9 cellular contexts compared by ENCODE assay signal in the genomic region with DNA sequence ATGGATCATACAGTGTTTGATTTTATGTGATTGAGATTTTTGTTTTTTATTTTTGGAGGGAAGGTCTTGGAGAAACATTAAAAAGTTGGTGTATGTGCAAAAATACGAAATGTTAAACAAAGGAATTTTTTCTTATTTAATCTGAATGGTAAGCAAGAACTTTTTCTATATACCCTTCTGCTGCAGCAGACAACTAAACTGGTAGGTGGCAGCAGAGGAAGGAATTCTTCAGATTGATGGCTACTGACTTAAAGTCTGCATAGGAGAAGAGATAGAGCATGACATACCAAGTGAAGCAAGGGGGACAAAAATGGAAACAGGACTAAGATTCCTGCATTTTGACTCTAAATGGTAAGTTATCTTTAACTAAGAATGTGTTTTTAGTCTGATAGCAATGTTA. TPM values are rescaled to one million over a fixed set of nuclear protein-coding genes. Genes with fewer than 3 reads are reported as not detected.
DNase-seq lines count a peak whose midpoint lies in the region; TF ChIP-seq lines count a peak whose summit lies in the region.
"Had no signal": no experiment of that assay in that cellular context is flagged by ENCODE, and none has a peak within 500 bp of the region (broad histone marks: within the 10 kb centered on the region; RNA-seq: fewer than 3 reads in every experiment).

No MANE protein-coding gene starts in this region.

- H3K9me3 Mint-ChIP-seq in activated CD4-positive, alpha-beta T cell treated with anti-CD3 and anti-CD28 coated beads, Interleukin-2, amount 10 ng/mL, durations not matched to agents 7 days and 5 days, result no peaks in the 10 kb centered on the region
- no peaks in the 10 kb centered on the region for H3K9me3 Mint-ChIP-seq in activated naive CD4-positive, alpha-beta T cell treated with anti-CD3 and anti-CD28 coated beads, Interleukin-2, amount 10 ng/mL, durations not matched to agents 7 days and 5 days

- H3K4me3 ChIP-seq in epithelial cell of proximal tubule (ENCODE audit: low read depth, low read length), result no peak overlapping the region

- H3K36me3 Mint-ChIP-seq in activated CD4-positive, alpha-beta T cell treated with anti-CD3 and anti-CD28 coated beads, Interleukin-2, amount 10 ng/mL, durations not matched to agents 7 days and 5 days (ENCODE audit: low read depth), result no peaks in the 10 kb centered on the region
- no peaks in the 10 kb centered on the region for H3K36me3 Mint-ChIP-seq in activated naive CD4-positive, alpha-beta T cell treated with anti-CD3 and anti-CD28 coated beads, Interleukin-2, amount 10 ng/mL, durations not matched to agents 7 days and 5 days

- H3K27ac Mint-ChIP-seq in activated CD4-positive, alpha-beta T cell treated with anti-CD3 and anti-CD28 coated beads, Interleukin-2, amount 10 ng/mL, durations not matched to agents 7 days and 5 days, result no peak overlapping the region
- no peak overlapping the region for H3K27ac Mint-ChIP-seq in activated naive CD4-positive, alpha-beta T cell treated with anti-CD3 and anti-CD28 coated beads, Interleukin-2, amount 10 ng/mL, durations not matched to agents 7 days and 5 days

- no peak overlapping the region for H3K4me3 Mint-ChIP-seq in activated CD4-positive, alpha-beta T cell treated with anti-CD3 and anti-CD28 coated beads, Interleukin-2, amount 10 ng/mL, durations not matched to agents 7 days and 5 days
- H3K4me3 Mint-ChIP-seq in activated naive CD4-positive, alpha-beta T cell treated with anti-CD3 and anti-CD28 coated beads, Interleukin-2, amount 10 ng/mL, durations not matched to agents 7 days and 5 days, result no peak overlapping the region

- no peaks in the 10 kb centered on the region for H3K4me1 Mint-ChIP-seq in activated CD4-positive, alpha-beta T cell treated with anti-CD3 and anti-CD28 coated beads, Interleukin-2, amount 10 ng/mL, durations not matched to agents 7 days and 5 days
- no peaks in the 10 kb centered on the region for H3K4me1 Mint-ChIP-seq in activated naive CD4-positive, alpha-beta T cell treated with anti-CD3 and anti-CD28 coated beads, Interleukin-2, amount 10 ng/mL, durations not matched to agents 7 days and 5 days

- H3K27me3 Mint-ChIP-seq in activated CD4-positive, alpha-beta T cell treated with anti-CD3 and anti-CD28 coated beads, Interleukin-2, amount 10 ng/mL, durations not matched to agents 7 days and 5 days, result no peaks in the 10 kb centered on the region
- no peaks in the 10 kb centered on the region for H3K27me3 Mint-ChIP-seq in activated naive CD4-positive, alpha-beta T cell treated with anti-CD3 and anti-CD28 coated beads, Interleukin-2, amount 10 ng/mL, durations not matched to agents 7 days and 5 days

- TF ChIP-seq CTCF in GM12873 (IDR thresholded peaks at IDR 0.05; ENCODE audit: insufficient read depth, low read depth, low read length, missing control alignments) (peak; percentile 30), epithelial cell of proximal tubule (conservative IDR thresholded peaks at IDR 0.05; ENCODE audit: low read depth, low read length) (peak; percentile 60)

- CTCF ChIA-PET in activated CD4-positive, alpha-beta T cell treated with anti-CD3 and anti-CD28 coated beads, Interleukin-2, amount 10 ng/mL, durations not matched to agents 7 days and 5 days (lab: Charles Lee), result no interaction called here
- CTCF ChIA-PET in activated naive CD4-positive, alpha-beta T cell treated with anti-CD3 and anti-CD28 coated beads, Interleukin-2, amount 10 ng/mL, durations not matched to agents 7 days and 5 days (lab: Charles Lee), result no interaction called here

- DNase-seq in NCI-H69 (lab: John Stamatoyannopoulos, UW), result peak; percentile 1
- no peak for DNase-seq in epithelial cell of proximal tubule (ENCODE audit: low read depth)
- DNase-seq in renal cortical epithelial cell (ENCODE audit: low read depth), result peak; percentile 58
- no peak for DNase-seq in NCI-H1105 (lab: John Stamatoyannopoulos, UW)
- no peak for DNase-seq in NCI-H2081 (lab: John Stamatoyannopoulos, UW)
- no peak for DNase-seq in activated CD4-positive, alpha-beta T cell treated with anti-CD3 and anti-CD28 coated beads, Interleukin-2, amount 10 ng/mL, durations not matched to agents 7 days and 5 days
- no peak for DNase-seq in activated naive CD4-positive, alpha-beta T cell treated with anti-CD3 and anti-CD28 coated beads, Interleukin-2, amount 10 ng/mL, durations not matched to agents 7 days and 5 days

- POLR2A ChIA-PET in activated CD4-positive, alpha-beta T cell treated with anti-CD3 and anti-CD28 coated beads, Interleukin-2, amount 10 ng/mL, durations not matched to agents 7 days and 5 days (lab: Charles Lee), result no interaction called here

RNA-seq across cellular contexts. Expression of gene A2ML1, which starts 42.0 kb away (rescaled TPM):
- total RNA-seq in epithelial cell of proximal tubule (0.22 TPM in 1 of 2 replicates, not detected in the other), renal cortical epithelial cell (0.35 TPM in 1 of 2 replicates, not detected in the other)
- total RNA-seq in activated CD4-positive, alpha-beta T cell treated with anti-CD3 and anti-CD28 coated beads, Interleukin-2, amount 10 ng/mL, durations not matched to agents 7 days and 5 days, result not detected
- total RNA-seq: dermis microvascular lymphatic vessel endothelial cell had no signal

Comparison
In these comparisons a context has a peak if more than half of its experiments do, and no peak if none do; other contexts are left out.
1. DNase-seq: peak in NCI-H69 (single experiment) and renal cortical epithelial cell (single experiment); none in epithelial cell of proximal tubule (single experiment), NCI-H1105 (single experiment), NCI-H2081 (0 of 2), activated CD4-positive, alpha-beta T cell treated with anti-CD3 and anti-CD28 coated beads, Interleukin-2, amount 10 ng/mL, durations not matched to agents 7 days and 5 days (single experiment) and activated naive CD4-positive, alpha-beta T cell treated with anti-CD3 and anti-CD28 coated beads, Interleukin-2, amount 10 ng/mL, durations not matched to agents 7 days and 5 days (single experiment).